ENCODE assay signal across 9 cellular contexts in the genomic region with DNA sequence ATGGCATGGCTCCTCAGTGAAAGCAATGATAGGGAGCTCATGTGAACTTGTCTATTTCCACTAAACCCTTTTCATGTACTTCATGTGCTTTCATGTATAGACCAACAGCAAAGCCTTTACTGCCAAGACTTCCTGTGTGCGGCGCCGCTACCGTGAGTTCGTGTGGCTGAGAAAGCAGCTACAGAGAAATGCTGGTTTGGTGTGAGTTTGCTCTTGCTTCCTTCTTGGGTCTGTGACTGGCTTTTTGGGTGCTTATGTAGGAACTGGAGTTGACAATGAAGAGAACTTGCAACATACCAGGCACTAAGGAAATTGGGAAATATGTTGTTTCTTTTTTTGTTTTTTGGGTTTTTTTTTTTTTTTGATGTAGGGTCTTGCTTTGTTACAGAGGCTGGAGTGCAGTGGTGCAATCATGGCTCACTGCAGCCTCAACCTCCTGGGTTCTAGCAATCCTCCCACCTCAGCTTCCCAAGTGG. TPM values are rescaled to one million over a fixed set of nuclear protein-coding genes. Genes with fewer than 3 reads are reported as not detected.
A peak's percentile ranks its signal among the peaks of the same experiment; 100 is the strongest.
DNase-seq lines count a peak whose midpoint lies in the region; ATAC-seq and TF ChIP-seq lines count a peak whose summit lies in the region.
"Had no signal": no experiment of that assay in that cellular context is flagged by ENCODE, and none has a peak within 500 bp of the region (broad histone marks: within the 10 kb centered on the region; RNA-seq: fewer than 3 reads in every experiment).

No MANE protein-coding gene starts in this region.

- H3K9me3 Mint-ChIP-seq in central memory CD8-positive, alpha-beta T cell, result no peaks in the 10 kb centered on the region
- no peaks in the 10 kb centered on the region for H3K9me3 Mint-ChIP-seq in osteocyte (ENCODE audit: unreplicated experiment)

- ATAC-seq in GM21423 (IDR thresholded peaks at IDR 0.05; ENCODE audit: unreplicated experiment) (peak; percentile 36), omental fat pad (ENCODE audit: low FRiP score) (no peak), GM21619 (IDR thresholded peaks at IDR 0.05; ENCODE audit: unreplicated experiment) (no peak)
- peak; percentile 81 for ATAC-seq in central memory CD8-positive, alpha-beta T cell (replicated peaks; ENCODE audit: extremely low read depth, poor library complexity, severe bottlenecking)

- peak overlapping the region; percentile 57 for H3K4me3 Mint-ChIP-seq in central memory CD8-positive, alpha-beta T cell
- no peak overlapping the region for H3K4me3 Mint-ChIP-seq in osteocyte (ENCODE audit: unreplicated experiment)

- TF ChIP-seq CTCF in omental fat pad (IDR thresholded peaks at IDR 0.05) (no peak), osteocyte (IDR thresholded peaks at IDR 0.05) (no peak)

- peaks cover 46% of the 10 kb centered on the region for H3K36me3 Mint-ChIP-seq in central memory CD8-positive, alpha-beta T cell (ENCODE audit: insufficient read depth)
- H3K36me3 Mint-ChIP-seq in osteocyte (ENCODE audit: unreplicated experiment), result peaks cover 10% of the 10 kb centered on the region

- DNase-seq in Ammon's horn (ENCODE audit: low spot score) (peak; percentile 65), T-helper 1 cell (peak in 3 of 5 donors; percentile 22 to 74 (median 31)), omental fat pad (ENCODE audit: low spot score) (no peak), SHP77 treated with DMSO at 0.1 percent for 48 hours (lab: John Stamatoyannopoulos, UW) (no peak), osteocyte (ENCODE audit: extremely low spot score, unreplicated experiment) (no peak)
- DNase-seq in central memory CD8-positive, alpha-beta T cell (ENCODE audit: low spot score in 2 of 2), result peak in 1 of 2 donors; percentile 35
- DNase-seq: SW 1271 had no signal

- no peaks in the 10 kb centered on the region for H3K27me3 Mint-ChIP-seq in central memory CD8-positive, alpha-beta T cell
- no peaks in the 10 kb centered on the region for H3K27me3 Mint-ChIP-seq in osteocyte (ENCODE audit: unreplicated experiment)

- peaks cover 44% of the 10 kb centered on the region for H3K4me1 Mint-ChIP-seq in central memory CD8-positive, alpha-beta T cell
- H3K4me1 Mint-ChIP-seq in osteocyte (ENCODE audit: unreplicated experiment), result peaks cover 14% of the 10 kb centered on the region

- H3K27ac Mint-ChIP-seq in central memory CD8-positive, alpha-beta T cell (ENCODE audit: low read depth), result peak overlapping the region; percentile 58
- no peak overlapping the region for H3K27ac Mint-ChIP-seq in osteocyte (ENCODE audit: unreplicated experiment)

RNA-seq across cellular contexts. Expression of a gene that starts 5.7 kb away (rescaled TPM):
- total RNA-seq in omental fat pad (10 to 100 TPM; 10.1 to 19.1 (median 18.4) TPM), osteocyte (16.2 and 18.3 TPM in 2 replicates)

RNA-seq across cellular contexts. Expression of a gene that starts 12.0 kb away (rescaled TPM):
- total RNA-seq in omental fat pad (10 to 100 TPM; 16.0 to 28.9 (median 24.1) TPM), osteocyte (74.4 and 76.5 TPM in 2 replicates)

Comparison
In these comparisons a context has a peak if more than half of its experiments do, and no peak if none do; other contexts are left out.
1. DNase-seq: peak in Ammon's horn (single experiment) and T-helper 1 cell (3 of 5); none in omental fat pad (single experiment), SHP77 treated with DMSO at 0.1 percent for 48 hours (single experiment) and osteocyte (single experiment).
2. ATAC-seq: peak in GM21423 (single experiment) and central memory CD8-positive, alpha-beta T cell (single experiment); none in omental fat pad (single experiment) and GM21619 (single experiment).